Comparison of ENCODE assay signal across 13 cellular contexts in genomic region chr12:100324498-100324897, GRCh38. TPM values are rescaled to one million over a fixed set of nuclear protein-coding genes. Genes with fewer than 3 reads are reported as not detected.
"Had no signal": no experiment of that assay in that cellular context is flagged by ENCODE, and none has a peak within 500 bp of the region (broad histone marks: within the 10 kb centered on the region; RNA-seq: fewer than 3 reads in every experiment).

No MANE protein-coding gene starts in this region.

- H3K27me3 ChIP-seq: ascending aorta, gastroesophageal sphincter, heart right ventricle, tibial artery had no signal

- DNase-seq: activated CD4-positive, alpha-beta T cell treated with anti-CD3 and anti-CD28 coated beads, Interleukin-2, amount 50 U/mL, for 4 hours; activated gamma-delta T cell; erythroblast; heart right ventricle; left ventricle myocardium superior; stimulated activated CD4-positive, alpha-beta T cell treated with anti-CD3 and anti-CD28 coated beads, Interleukin-12 subunit alpha, Interleukin-12 subunit beta, amount 100 ng/mL, for 4 hours; stimulated activated CD4-positive, alpha-beta T cell treated with anti-CD3 and anti-CD28 coated beads, Interleukin-1b, Interleukin-23, amount 100 ng/mL, for 48 hours; stimulated activated CD8-positive, alpha-beta memory T cell treated with anti-CD3 and anti-CD28 coated beads, Interleukin-4, amount 100 ng/mL, for 48 hours; stimulated activated naive CD4-positive, alpha-beta T cell treated with Interleukin-2 at 50 U/mL for 16 hours; tibial artery had no signal

- H3K4me3 ChIP-seq: ascending aorta, coronary artery, gastroesophageal sphincter, heart right ventricle, tibial artery had no signal

- H3K27ac ChIP-seq: ascending aorta, coronary artery, gastroesophageal sphincter, heart right ventricle, tibial artery had no signal

- ATAC-seq: gastroesophageal sphincter, heart right ventricle, left ventricle myocardium superior had no signal

- H3K4me1 ChIP-seq: ascending aorta, tibial artery had no signal

- H3K9me3 ChIP-seq: ascending aorta, gastroesophageal sphincter, heart right ventricle, tibial artery had no signal

RNA-seq across cellular contexts. Expression of gene SLC17A8, which starts 32.4 kb away (rescaled TPM):
- polyA plus RNA-seq: heart right ventricle had no signal
